ENCODE assay signal across 8 cellular contexts in genomic region chr12:96489392-96490056, GRCh38. TPM values are rescaled to one million over a fixed set of nuclear protein-coding genes. Genes with fewer than 3 reads are reported as not detected.
DNase-seq lines count a peak whose midpoint lies in the region; ATAC-seq and TF ChIP-seq lines count a peak whose summit lies in the region.

Gene CFAP54 (plus strand): TSS chr12:96489577. CDS start chr12:96489610, 33 bp downstream.

- peaks cover 0 to 4% (median 0%) of the 10 kb centered on the region in 3 donors for H3K9me3 Mint-ChIP-seq in T-cell

- WGBS in prostate gland: 2% methylated on average over 44 of the region's 53 CpGs
- under 1% methylated on average over 53 of the region's 53 CpGs for WGBS in urinary bladder

- H3K27me3 ChIP-seq in left ventricle myocardium inferior (ENCODE audit: low read depth) (peaks cover 3% of the 10 kb centered on the region), prostate gland (replicated peaks; ENCODE audit: insufficient read depth) (no peaks in the 10 kb centered on the region)

- H3K4me1 ChIP-seq in left ventricle myocardium inferior (peaks cover 10% of the 10 kb centered on the region), prostate gland (replicated peaks) (no peaks in the 10 kb centered on the region), urinary bladder (ENCODE audit: insufficient read depth) (no peaks in the 10 kb centered on the region)

- peak; percentile 98 for ATAC-seq in HG02798 (IDR thresholded peaks at IDR 0.05; ENCODE audit: poor library complexity, unreplicated experiment)
- ATAC-seq in T-cell (replicated peaks in 1 of 4): peak; percentile 89 to 92 (median 92)

- H3K27ac ChIP-seq in left ventricle myocardium inferior (replicated peaks) (no peak within 1 kb of the TSS), prostate gland (no peak within 1 kb of the TSS), urinary bladder (ENCODE audit: low read depth) (peak within 1 kb of the TSS; percentile 65)

- no peaks in the 10 kb centered on the region for H3K36me3 ChIP-seq in left ventricle myocardium inferior
- no peaks in the 10 kb centered on the region for H3K36me3 ChIP-seq in prostate gland
- no peaks in the 10 kb centered on the region for H3K36me3 ChIP-seq in urinary bladder (ENCODE audit: insufficient read depth)

- H3K4me3 Mint-ChIP-seq in T-cell: peak within 1 kb of the TSS; percentile 85 to 90 (median 85)

- no peaks in the 10 kb centered on the region for H3K36me3 Mint-ChIP-seq in T-cell

- DNase-seq in NCI-H1436 treated with DMSO at 0.1 percent for 48 hours (lab: John Stamatoyannopoulos, UW) (peak; percentile 69), T-cell (peak; percentile 91 to 97 (median 94)), amniotic stem cell (lab: John Stamatoyannopoulos, UW) (peak; percentile 96), left ventricle myocardium inferior (peak; percentile 94), prostate gland (ENCODE audit: low spot score) (peak; percentile 90)

- peak; percentile 86 for TF ChIP-seq CTCF in GM12872 (IDR thresholded peaks at IDR 0.05; ENCODE audit: insufficient read depth, low read depth, low read length)
- TF ChIP-seq CTCF in left ventricle myocardium inferior (IDR thresholded peaks at IDR 0.05; ENCODE audit: borderline replicate concordance): peak; percentile 89
- TF ChIP-seq CTCF in prostate gland (IDR thresholded peaks at IDR 0.05): peak; percentile 74 to 97 (median 87)

- intact Hi-C loops in left ventricle myocardium inferior (cut with micrococcal nuclease): no loop called here
- intact Hi-C loops in prostate gland (cut with DNase I): no loop called here

- H3K27me3 Mint-ChIP-seq in T-cell: no peaks in the 10 kb centered on the region

- CTCF ChIA-PET in T-cell (lab: Charles Lee): interaction anchor here (0.6 to 5.0 kb wide), 18 partner anchors 26 to 415 kb away, joined by 3 to 32 read pairs (median 5); partner anchors contain the start of gene CDK17 (in 2 of the 2)

- peak within 1 kb of the TSS; percentile 63 to 74 for H3K27ac Mint-ChIP-seq in T-cell

- H3K4me3 ChIP-seq in left ventricle myocardium inferior (peak within 1 kb of the TSS; percentile 75), prostate gland (peak within 1 kb of the TSS; percentile 38 to 42), urinary bladder (ENCODE audit: low read depth, low read length) (peak within 1 kb of the TSS; percentile 74)

- POLR2A ChIA-PET in T-cell (lab: Charles Lee): interaction anchor here (0.6 to 2.5 kb wide), 12 partner anchors 12 to 490 kb away, joined by 3 to 20 read pairs (median 5); partner anchors contain the start of gene CDK17 (in 2 of the 2)

- peaks cover 28 to 41% (median 31%) of the 10 kb centered on the region in 3 donors for H3K4me1 Mint-ChIP-seq in T-cell

- H3K9me3 ChIP-seq in left ventricle myocardium inferior (replicated peaks) (no peaks in the 10 kb centered on the region), prostate gland (no peaks in the 10 kb centered on the region)

- no peak for TF ChIP-seq POLR2A in prostate gland (IDR thresholded peaks at IDR 0.05)

RNA-seq across cellular contexts. Expression of gene CFAP54, which starts in this region (rescaled TPM):
- total RNA-seq in T-cell: under 1 TPM; 0.47 to 0.95 (median 0.90) TPM
- 0.16 TPM for total RNA-seq in left ventricle myocardium inferior
- 1 to 10 TPM in 1 of 2 donors, under 1 TPM in 1; 0.68 to 2.3 TPM for total RNA-seq in prostate gland
- 6.8 TPM for total RNA-seq in urinary bladder
- 0.41 TPM for polyA plus RNA-seq in urinary bladder

Comparison
In these comparisons a context has a peak if more than half of its experiments do, and no peak if none do; other contexts are left out.
1. Peak in DNase-seq and ATAC-seq in T-cell; RNA of the gene not detected or under 1 TPM.
2. Peak in DNase-seq and H3K4me3 ChIP-seq in left ventricle myocardium inferior; RNA of the gene not detected or under 1 TPM.